Comparison of ENCODE assay signal across 34 cellular contexts in the genomic region with DNA sequence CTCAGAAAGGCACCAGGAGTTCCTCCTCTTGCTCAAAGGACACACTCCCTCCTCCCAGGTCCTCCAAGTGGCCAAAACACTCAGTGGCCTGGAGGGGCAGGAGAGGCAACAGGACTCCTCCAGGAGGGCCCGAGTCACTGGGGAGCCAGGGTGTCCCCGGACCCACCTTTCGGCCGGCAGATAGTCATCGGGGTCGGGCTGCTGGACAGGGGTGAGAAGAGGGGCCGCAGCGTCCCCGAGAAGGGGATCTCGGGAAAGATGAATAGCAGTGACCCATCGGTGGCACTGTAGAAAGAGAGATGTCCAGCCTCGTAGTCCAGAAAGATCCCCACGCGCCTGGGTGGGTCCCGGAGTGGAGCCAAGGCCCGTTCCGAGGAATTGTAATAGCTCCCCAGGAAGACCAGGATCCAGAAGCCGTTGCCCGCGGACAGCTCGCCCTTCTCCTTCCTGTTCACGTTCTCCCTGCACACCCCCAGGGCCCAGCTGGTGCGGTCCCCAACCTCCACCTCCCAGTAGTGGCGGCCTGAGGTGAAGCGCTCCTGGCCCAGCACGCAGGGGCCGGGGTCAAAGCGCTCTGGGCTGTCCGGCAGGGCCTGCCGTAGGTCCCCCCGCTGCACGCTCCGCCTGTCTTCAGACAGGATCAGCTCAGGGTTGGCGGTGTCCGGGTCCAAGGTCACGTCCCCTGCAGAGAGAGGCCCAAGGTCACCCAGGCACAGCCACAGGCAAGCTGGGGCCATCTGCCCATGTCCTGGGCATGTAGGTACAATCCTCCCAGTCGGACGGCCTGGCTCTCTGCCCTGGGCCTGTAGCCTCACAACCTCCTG. TPM values are rescaled to one million over a fixed set of nuclear protein-coding genes. Genes with fewer than 3 reads are reported as not detected.
A peak's percentile ranks its signal among the peaks of the same experiment; 100 is the strongest.
DNase-seq lines count a peak whose midpoint lies in the region; ATAC-seq, FAIRE-seq and TF ChIP-seq lines count a peak whose summit lies in the region.
"Had no signal": no experiment of that assay in that cellular context is flagged by ENCODE, and none has a peak within 500 bp of the region (broad histone marks: within the 10 kb centered on the region; RNA-seq: fewer than 3 reads in every experiment).

No MANE protein-coding gene starts in this region.

- H3K27ac ChIP-seq in RWPE1 (peak overlapping the region; percentile 54), left lung (no peak overlapping the region), sigmoid colon (no peak overlapping the region)
- H3K27ac ChIP-seq: hepatocyte, PC-9 had no signal

- CTCF ChIA-PET in RWPE1 (lab: Yijun Ruan, JAX), result interaction anchor here (0.6 to 1.0 kb wide), 2 partner anchors 28 to 73 kb away, joined by 3 to 4 read pairs; no protein-coding TSS in a partner anchor

- H3K4me3 ChIP-seq in left lung, result no peak overlapping the region
- no peak overlapping the region for H3K4me3 ChIP-seq in sigmoid colon
- H3K4me3 ChIP-seq: breast epithelium, gastroesophageal sphincter, hepatocyte, MG63, PC-9 had no signal

- no peaks in the 10 kb centered on the region for H3K9me3 ChIP-seq in left lung
- no peaks in the 10 kb centered on the region for H3K9me3 ChIP-seq in sigmoid colon
- H3K9me3 ChIP-seq: breast epithelium, gastroesophageal sphincter, MG63 had no signal

- peaks cover 0 to 2% of the 10 kb centered on the region in 2 donors for H3K4me1 ChIP-seq in left lung
- peaks cover 0 to 9% (median 0%) of the 10 kb centered on the region in 4 donors for H3K4me1 ChIP-seq in sigmoid colon
- H3K4me1 ChIP-seq: breast epithelium had no signal

- no peaks in the 10 kb centered on the region for H3K27me3 ChIP-seq in left lung
- H3K27me3 ChIP-seq in sigmoid colon, result no peaks in the 10 kb centered on the region
- H3K27me3 ChIP-seq: breast epithelium, gastroesophageal sphincter, hepatocyte, MG63 had no signal

- TF ChIP-seq CTCF in RWPE1 (conservative IDR thresholded peaks at IDR 0.05; ENCODE audit: low read depth) (no peak), left lung (IDR thresholded peaks at IDR 0.05) (no peak), sigmoid colon (IDR thresholded peaks at IDR 0.05) (no peak)

- WGBS in sigmoid colon, 2 donors, result 95 to 96% methylated on average over 38 of the region's 38 CpGs

- peaks cover 73% of the 10 kb centered on the region for H3K36me3 Mint-ChIP-seq in activated T-cell treated with anti-CD3 and anti-CD28 coated beads, Interleukin-2, amount 50 U/mL, for 24 hours (ENCODE audit: low read depth)
- peaks cover 2 to 3% of the 10 kb centered on the region in 2 donors for H3K36me3 Mint-ChIP-seq in activated T-cell treated with anti-CD3 and anti-CD28 coated beads, Interleukin-2, amount 50 U/mL, for 72 hours (ENCODE audit: insufficient read depth in 2 of 2)

- H3K36me3 ChIP-seq in left lung, result peaks cover 0 to 84% of the 10 kb centered on the region in 2 donors
- H3K36me3 ChIP-seq in sigmoid colon, result peaks cover 0 to 53% (median 23%) of the 10 kb centered on the region in 4 donors
- H3K36me3 ChIP-seq: breast epithelium had no signal

- H3K4me1 Mint-ChIP-seq in activated T-cell treated with anti-CD3 and anti-CD28 coated beads, Interleukin-2, amount 50 U/mL, for 24 hours (ENCODE audit: low read depth), result peaks cover 10% of the 10 kb centered on the region
- H3K4me1 Mint-ChIP-seq in activated T-cell treated with anti-CD3 and anti-CD28 coated beads, Interleukin-2, amount 50 U/mL, for 72 hours (ENCODE audit: low read depth), result no peaks in the 10 kb centered on the region
- H3K4me1 Mint-ChIP-seq: CD14-positive monocyte had no signal

- no peak for TF ChIP-seq POLR2A in sigmoid colon (IDR thresholded peaks at IDR 0.05)

- H3K4me3 Mint-ChIP-seq in activated T-cell treated with anti-CD3 and anti-CD28 coated beads, Interleukin-2, amount 50 U/mL, for 24 hours, result no peak overlapping the region
- no peak overlapping the region for H3K4me3 Mint-ChIP-seq in activated T-cell treated with anti-CD3 and anti-CD28 coated beads, Interleukin-2, amount 50 U/mL, for 72 hours
- H3K4me3 Mint-ChIP-seq: activated CD4-positive, alpha-beta memory T cell treated with anti-CD3 and anti-CD28 coated beads, Interleukin-2, amount 10 ng/mL, durations not matched to agents 7 days and 5 days; activated naive CD4-positive, alpha-beta T cell treated with anti-CD3 and anti-CD28 coated beads, Interleukin-2, amount 50 U/mL, for 24 hours; HFFc6; naive thymus-derived CD8-positive, alpha-beta T cell; T-helper 2 cell treated with Interferon-gamma antibody and Interleukin-4, amounts not matched to agents 5 μg/mL and 100 μg/mL, for 36 hours had no signal

- intact Hi-C loops in left lung (cut with DNase I), result no loop called here
- intact Hi-C loops in sigmoid colon (cut with DNase I), result loop anchor here (5.0 kb wide), 1 partner anchor 262 kb away; no protein-coding TSS in a partner anchor

- no peak for ATAC-seq in activated T-cell treated with anti-CD3 and anti-CD28 coated beads, Interleukin-2, amount 50 U/mL, for 72 hours (replicated peaks in 1 of 2)
- no peak for ATAC-seq in left lung
- ATAC-seq: gastroesophageal sphincter; naive thymus-derived CD8-positive, alpha-beta T cell had no signal

- no peaks in the 10 kb centered on the region for H3K27me3 Mint-ChIP-seq in activated T-cell treated with anti-CD3 and anti-CD28 coated beads, Interleukin-2, amount 50 U/mL, for 24 hours
- no peaks in the 10 kb centered on the region for H3K27me3 Mint-ChIP-seq in activated T-cell treated with anti-CD3 and anti-CD28 coated beads, Interleukin-2, amount 50 U/mL, for 72 hours (ENCODE audit: low read depth)
- H3K27me3 Mint-ChIP-seq: activated CD4-positive, alpha-beta memory T cell treated with anti-CD3 and anti-CD28 coated beads, Interleukin-2, amount 10 ng/mL, durations not matched to agents 7 days and 5 days; activated naive CD4-positive, alpha-beta T cell treated with anti-CD3 and anti-CD28 coated beads, Interleukin-2, amount 50 U/mL, for 24 hours; naive thymus-derived CD8-positive, alpha-beta T cell had no signal

- TF ChIP-seq EP300 in sigmoid colon (IDR thresholded peaks at IDR 0.05), result no peak

- no peaks in the 10 kb centered on the region for H3K9me3 Mint-ChIP-seq in activated T-cell treated with anti-CD3 and anti-CD28 coated beads, Interleukin-2, amount 50 U/mL, for 24 hours
- H3K9me3 Mint-ChIP-seq in activated T-cell treated with anti-CD3 and anti-CD28 coated beads, Interleukin-2, amount 50 U/mL, for 72 hours, result no peaks in the 10 kb centered on the region
- H3K9me3 Mint-ChIP-seq: activated CD4-positive, alpha-beta memory T cell treated with anti-CD3 and anti-CD28 coated beads, Interleukin-2, amount 10 ng/mL, durations not matched to agents 7 days and 5 days; activated naive CD4-positive, alpha-beta T cell treated with anti-CD3 and anti-CD28 coated beads, Interleukin-2, amount 50 U/mL, for 24 hours; CD14-positive monocyte; HFFc6; naive thymus-derived CD8-positive, alpha-beta T cell; T-helper 2 cell treated with Interferon-gamma antibody and Interleukin-4, amounts not matched to agents 5 μg/mL and 100 μg/mL, for 36 hours had no signal

- peak; percentile 28 for DNase-seq in activated T-cell treated with anti-CD3 and anti-CD28 coated beads, Interleukin-2, amount 50 U/mL, for 24 hours
- DNase-seq in activated T-cell treated with anti-CD3 and anti-CD28 coated beads, Interleukin-2, amount 50 U/mL, for 72 hours, result no peak
- DNase-seq in RWPE1 (ENCODE audit: low spot score) (no peak), left lung (peak; percentile 31 to 62), sigmoid colon (peak; percentile 63), GM19239 (ENCODE audit: insufficient read length, low spot score) (no peak), NCI-H128 (lab: John Stamatoyannopoulos, UW; ENCODE audit: unreplicated experiment) (no peak), HUDEP-2 (lab: John Stamatoyannopoulos, UW; ENCODE audit: unreplicated experiment in 76 of 76) (no peak)
- DNase-seq: 8988T; activated CD4-positive, alpha-beta memory T cell treated with anti-CD3 and anti-CD28 coated beads, Interleukin-2, amount 10 ng/mL, durations not matched to agents 7 days and 5 days; activated CD8-positive, alpha-beta memory T cell treated with anti-CD3 and anti-CD28 coated beads, Interleukin-2, amount 50 U/mL, for 4 hours; DMS79; effector CD8-positive, alpha-beta T cell; HFFc6; KBM-7; MG63; NCI-H1105; NCI-H2029; NCI-H526 treated with DMSO at 0.1 percent for 48 hours; occipital lobe; PC-9; SHP77; stimulated activated naive CD4-positive, alpha-beta T cell treated with Interleukin-2 at 50 U/mL for 16 hours had no signal

- no peak overlapping the region for H3K27ac Mint-ChIP-seq in activated T-cell treated with anti-CD3 and anti-CD28 coated beads, Interleukin-2, amount 50 U/mL, for 24 hours
- no peak overlapping the region for H3K27ac Mint-ChIP-seq in activated T-cell treated with anti-CD3 and anti-CD28 coated beads, Interleukin-2, amount 50 U/mL, for 72 hours
- H3K27ac Mint-ChIP-seq: activated CD4-positive, alpha-beta memory T cell treated with anti-CD3 and anti-CD28 coated beads, Interleukin-2, amount 10 ng/mL, durations not matched to agents 7 days and 5 days; activated naive CD4-positive, alpha-beta T cell treated with anti-CD3 and anti-CD28 coated beads, Interleukin-2, amount 50 U/mL, for 24 hours; T-helper 2 cell treated with Interferon-gamma antibody and Interleukin-4, amounts not matched to agents 5 μg/mL and 100 μg/mL, for 36 hours had no signal

- FAIRE-seq in GM19239 (lab: Jason Lieb, UNC), result no peak
- FAIRE-seq: colon, G401.6, urothelium cell line had no signal

- POLR2A ChIA-PET in RWPE1 (lab: Yijun Ruan, JAX; ENCODE audit: low non-redundant PET), result interaction anchor here (0.6 kb wide), 2 partner anchors 18 to 351 kb away, joined by 3 to 4 read pairs; no protein-coding TSS in a partner anchor

RNA-seq across cellular contexts. Expression of gene TRIM11, which starts 11.9 kb away (rescaled TPM):
- 10 to 100 TPM; 43.5 to 51.4 TPM for total RNA-seq in activated T-cell treated with anti-CD3 and anti-CD28 coated beads, Interleukin-2, amount 50 U/mL, for 72 hours
- total RNA-seq in left lung (10 to 100 TPM; 21.5 to 27.1 TPM), sigmoid colon (10 to 100 TPM; 11.8 to 19.6 (median 16.0) TPM)
- 10 to 100 TPM; 12.0 to 32.9 (median 14.3) TPM for polyA plus RNA-seq in sigmoid colon

RNA-seq across cellular contexts. Expression of gene TRIM17, which starts 21.9 kb away (rescaled TPM):
- 1 to 10 TPM; 1.6 to 6.2 TPM for total RNA-seq in activated T-cell treated with anti-CD3 and anti-CD28 coated beads, Interleukin-2, amount 50 U/mL, for 72 hours
- total RNA-seq in left lung (1 to 10 TPM; 1.3 to 2.9 TPM), sigmoid colon (under 1 TPM in 1 of 4 donors, not detected in 3; 0.95 TPM)
- polyA plus RNA-seq in sigmoid colon, result under 1 TPM in 1 of 3 donors, not detected in 2; 0.44 TPM
- total RNA-seq: gastroesophageal sphincter, HT-29 had no signal
- polyA plus RNA-seq: CD14-positive monocyte had no signal

Comparison
In these comparisons a context has a peak if more than half of its experiments do, and no peak if none do; other contexts are left out.
1. DNase-seq: peak in activated T-cell treated with anti-CD3 and anti-CD28 coated beads, Interleukin-2, amount 50 U/mL, for 24 hours (single experiment), left lung (2 of 2) and sigmoid colon (single experiment); none in activated T-cell treated with anti-CD3 and anti-CD28 coated beads, Interleukin-2, amount 50 U/mL, for 72 hours (0 of 2), RWPE1 (single experiment), GM19239 (single experiment), NCI-H128 (single experiment) and HUDEP-2 (0 of 76).